Comparison of ENCODE assay signal across 29 cellular contexts in genomic region chr7:90686146-90686545, GRCh38.
"Had no signal": no experiment of that assay in that cellular context is flagged by ENCODE, and none has a peak within 500 bp of the region (broad histone marks: within the 10 kb centered on the region; RNA-seq: fewer than 3 reads in every experiment).

No MANE protein-coding gene starts in this region.

- H3K4me3 ChIP-seq: PC-9 had no signal

- H3K27ac ChIP-seq: PC-9, RWPE1 had no signal

- FAIRE-seq: bronchial epithelial cell, TTC549 had no signal

- DNase-seq: activated CD4-positive, alpha-beta memory T cell treated with anti-CD3 and anti-CD28 coated beads for 36 hours; activated CD4-positive, alpha-beta T cell treated with anti-CD3 and anti-CD28 coated beads for 36 hours; activated CD4-positive, alpha-beta T cell treated with anti-CD3 and anti-CD28 coated beads, Interleukin-2, amount 10 ng/mL, durations not matched to agents 7 days and 5 days; activated CD8-positive, alpha-beta memory T cell treated with anti-CD3 and anti-CD28 coated beads, Interleukin-2, amount 10 ng/mL, durations not matched to agents 7 days and 5 days; activated CD8-positive, alpha-beta memory T cell treated with anti-CD3 and anti-CD28 coated beads, Interleukin-2, amount 50 U/mL, for 48 hours; activated effector memory CD4-positive, alpha-beta T cell treated with Interleukin-2 at 50 U/mL for 16 hours; activated naive CD4-positive, alpha-beta T cell treated with anti-CD3 and anti-CD28 coated beads, Interleukin-2, amount 10 ng/mL, durations not matched to agents 7 days and 5 days; activated naive CD8-positive, alpha-beta T cell treated with anti-CD3 and anti-CD28 coated beads, Interleukin-2, amount 50 U/mL, for 24 hours; activated T-cell treated with anti-CD3 and anti-CD28 coated beads, Interleukin-2, amount 50 U/mL, for 48 hours; anterior cingulate cortex; caudate nucleus; Kasumi-1; KG1; NCI-H1092 treated with DMSO at 0.1 percent for 48 hours; NCI-H1417; NCI-H146; NCI-H187; NCI-H2029 treated with DMSO at 0.1 percent for 48 hours; NCI-H2107; NCI-H2171; NCI-H510A; NCI-H526; NCI-H748 treated with DMSO at 0.1 percent for 48 hours; NK-92 treated with Interleukin-12 subunit alpha and Interleukin-12 subunit beta, amount 100 ng/mL, for 24 hours; PC-9; SIG-M5 had no signal
